17 cellular contexts compared by ENCODE assay signal in genomic region chr3:13005301-13005700, GRCh38.
DNase-seq lines count a peak whose midpoint lies in the region; ATAC-seq and TF ChIP-seq lines count a peak whose summit lies in the region.
"Had no signal": no experiment of that assay in that cellular context is flagged by ENCODE, and none has a peak within 500 bp of the region (broad histone marks: within the 10 kb centered on the region; RNA-seq: fewer than 3 reads in every experiment).

No MANE protein-coding gene starts in this region.

- H3K4me1 ChIP-seq in CD4-positive, alpha-beta memory T cell (ENCODE audit: insufficient read depth, low read length) = peaks cover 98% of the 10 kb centered on the region
- H3K4me1 ChIP-seq in PC-9 (replicated peaks; ENCODE audit: insufficient read depth) (peaks cover 64% of the 10 kb centered on the region), neutrophil (ENCODE audit: control insufficient read depth in 1 of 2, insufficient read depth in 1 of 2, low read depth in 1 of 2, low read length in 1 of 2) (peaks cover 100% of the 10 kb centered on the region in 2 experiments), vagina (peaks cover 5% of the 10 kb centered on the region)
- H3K4me1 ChIP-seq in effector memory CD4-positive, alpha-beta T cell (ENCODE audit: control insufficient read depth, insufficient read depth, low read length, poor library complexity, severe bottlenecking) = peaks cover 80% of the 10 kb centered on the region

- no peak for ATAC-seq in HG03280 (IDR thresholded peaks at IDR 0.05; ENCODE audit: unreplicated experiment)
- ATAC-seq: left cardiac atrium had no signal

- TF ChIP-seq POLR2A in vagina (IDR thresholded peaks at IDR 0.05) = no peak

- H3K36me3 ChIP-seq in CD4-positive, alpha-beta memory T cell (ENCODE audit: insufficient read depth, low read length) = peaks cover 21% of the 10 kb centered on the region
- H3K36me3 ChIP-seq in PC-9 (ENCODE audit: low read depth) (no peaks in the 10 kb centered on the region), neutrophil (peaks cover 73% of the 10 kb centered on the region), vagina (no peaks in the 10 kb centered on the region)
- H3K36me3 ChIP-seq in effector memory CD4-positive, alpha-beta T cell (ENCODE audit: control insufficient read depth, insufficient read depth, low read length) = peaks cover 15% of the 10 kb centered on the region
- H3K36me3 ChIP-seq: HAP-1 had no signal

- H3K36me3 Mint-ChIP-seq in CD4-positive, alpha-beta memory T cell = peaks cover 12 to 57% of the 10 kb centered on the region in 2 donors

- H3K79me2 ChIP-seq in PC-9 (ENCODE audit: low read depth) = 0 out of 2 replicates have a peak, but pooled peaks cover 12% of the 10 kb centered on the region
- H3K79me2 ChIP-seq: hepatocyte had no signal

- no peak overlapping the region for H3K4me3 ChIP-seq in CD4-positive, alpha-beta memory T cell (ENCODE audit: low read length in 2 of 2)
- no peak overlapping the region for H3K4me3 ChIP-seq in PC-9
- no peak overlapping the region for H3K4me3 ChIP-seq in effector memory CD4-positive, alpha-beta T cell (ENCODE audit: insufficient read depth, low read depth, low read length, poor library complexity, severe bottlenecking)
- H3K4me3 ChIP-seq in neutrophil (ENCODE audit: low read depth in 1 of 2, low read length in 1 of 2) = peak overlapping the region in 1 of 2 experiments; percentile 44
- no peak overlapping the region for H3K4me3 ChIP-seq in vagina
- H3K4me3 ChIP-seq: HAP-1, hepatocyte had no signal

- peaks cover 22% of the 10 kb centered on the region; the same call in 1 of the 2 replicates for H3F3A ChIP-seq in PC-9 (ENCODE audit: insufficient read depth, low read depth)

- no peak for TF ChIP-seq CTCF in PC-9 (conservative IDR thresholded peaks at IDR 0.05)
- no peak for TF ChIP-seq CTCF in neutrophil (IDR thresholded peaks at IDR 0.05)
- TF ChIP-seq CTCF in vagina (IDR thresholded peaks at IDR 0.05) = no peak

- H3K9me2 ChIP-seq in PC-9 (ENCODE audit: insufficient read depth) = no peaks in the 10 kb centered on the region

- DNase-seq in CD4-positive, alpha-beta memory T cell = peak in 1 of 5 donors; percentile 32
- DNase-seq in PC-9 (no peak), vagina (ENCODE audit: extremely low spot score in 2 of 2) (no peak), foreskin melanocyte (no peak), epidermal melanocyte (ENCODE audit: insufficient read length, low spot score) (no peak)
- DNase-seq in effector memory CD4-positive, alpha-beta T cell = no peak
- DNase-seq: activated CD4-positive, alpha-beta T cell treated with anti-CD3 and anti-CD28 coated beads, Interleukin-2, amount 10 ng/mL, durations not matched to agents 24 days and 14 days; activated T-cell treated with anti-CD3 and anti-CD28 coated beads, Interleukin-2, amount 50 U/mL, for 1 hour; DMS79; left cardiac atrium; NCI-H2107; NCI-H774 had no signal

- peak overlapping the region in 3 of 8 donors; percentile 5 to 39 (median 29) for H3K4me3 Mint-ChIP-seq in CD4-positive, alpha-beta memory T cell
- H3K4me3 Mint-ChIP-seq: activated CD4-positive, alpha-beta T cell treated with anti-CD3 and anti-CD28 coated beads, Interleukin-2, amount 10 ng/mL, durations not matched to agents 24 days and 14 days; T-helper 2 cell treated with Interferon-gamma antibody and Interleukin-4, amounts not matched to agents 5 μg/mL and 100 μg/mL, for 36 hours had no signal

- peak overlapping the region in 6 of 7 donors; percentile 53 to 85 (median 81) for H3K27ac Mint-ChIP-seq in CD4-positive, alpha-beta memory T cell
- H3K27ac Mint-ChIP-seq: activated CD4-positive, alpha-beta T cell treated with anti-CD3 and anti-CD28 coated beads, Interleukin-2, amount 10 ng/mL, durations not matched to agents 24 days and 14 days had no signal

- no peaks in the 10 kb centered on the region for H3K27me3 Mint-ChIP-seq in CD4-positive, alpha-beta memory T cell
- H3K27me3 Mint-ChIP-seq: activated CD4-positive, alpha-beta T cell treated with anti-CD3 and anti-CD28 coated beads, Interleukin-2, amount 10 ng/mL, durations not matched to agents 24 days and 14 days had no signal

- H3K4me2 ChIP-seq in PC-9 = no peak overlapping the region
- H3K4me2 ChIP-seq: hepatocyte had no signal

- no peak overlapping the region for H3K27ac ChIP-seq in CD4-positive, alpha-beta memory T cell (ENCODE audit: low read depth, low read length)
- peak overlapping the region; percentile 52 for H3K27ac ChIP-seq in PC-9
- H3K27ac ChIP-seq in effector memory CD4-positive, alpha-beta T cell (ENCODE audit: insufficient read depth, low read length, poor library complexity, severe bottlenecking) = peak overlapping the region; percentile 39
- peak overlapping the region; percentile 98 for H3K27ac ChIP-seq in neutrophil
- no peak overlapping the region for H3K27ac ChIP-seq in vagina
- H3K27ac ChIP-seq: hepatocyte had no signal

- no peaks in the 10 kb centered on the region for H4K20me1 ChIP-seq in PC-9 (ENCODE audit: insufficient read depth)

- CTCF ChIA-PET in CD4-positive, alpha-beta memory T cell (lab: Charles Lee; ENCODE audit: partially characterized antibody) = interaction anchor here (1.3 to 14.9 kb wide), 3 partner anchors 7 to 23 kb away, joined by 4 to 170 read pairs (median 5); no protein-coding TSS in a partner anchor
- CTCF ChIA-PET in PC-9 (lab: Charles Lee) = no interaction called here

- no peaks in the 10 kb centered on the region for H3K9me3 Mint-ChIP-seq in CD4-positive, alpha-beta memory T cell
- H3K9me3 Mint-ChIP-seq: activated CD4-positive, alpha-beta T cell treated with anti-CD3 and anti-CD28 coated beads, Interleukin-2, amount 10 ng/mL, durations not matched to agents 24 days and 14 days; T-helper 2 cell treated with Interferon-gamma antibody and Interleukin-4, amounts not matched to agents 5 μg/mL and 100 μg/mL, for 36 hours had no signal

- no peaks in the 10 kb centered on the region for H3K27me3 ChIP-seq in CD4-positive, alpha-beta memory T cell (ENCODE audit: insufficient read depth, low read length)
- H3K27me3 ChIP-seq in PC-9 (ENCODE audit: insufficient read depth, low read depth) (no peaks in the 10 kb centered on the region), neutrophil (no peaks in the 10 kb centered on the region), vagina (no peaks in the 10 kb centered on the region)
- H3K27me3 ChIP-seq in effector memory CD4-positive, alpha-beta T cell (replicated peaks; ENCODE audit: control insufficient read depth, insufficient read depth, low read length, poor library complexity, severe bottlenecking) = no peaks in the 10 kb centered on the region
- H3K27me3 ChIP-seq: hepatocyte had no signal

- BruUV-seq in PC-9 (replicated peaks; lab: Mats Ljungman, UMichigan) = no TSS peak

- POLR2A ChIA-PET in CD4-positive, alpha-beta memory T cell (lab: Charles Lee; ENCODE audit: partially characterized antibody) = interaction anchor here (0.9 to 13.5 kb wide), 3 partner anchors 10 to 16 kb away, joined by 3 to 171 read pairs (median 30); no protein-coding TSS in a partner anchor
- POLR2A ChIA-PET in PC-9 (lab: Charles Lee; ENCODE audit: unreplicated experiment) = no interaction called here

- no peaks in the 10 kb centered on the region for H3K9me3 ChIP-seq in CD4-positive, alpha-beta memory T cell (ENCODE audit: control insufficient read depth in 1 of 2, low read length in 2 of 2)
- H3K9me3 ChIP-seq in PC-9 (ENCODE audit: insufficient read depth, low read depth) (no peaks in the 10 kb centered on the region), neutrophil (no peaks in the 10 kb centered on the region), vagina (no peaks in the 10 kb centered on the region)
- no peaks in the 10 kb centered on the region for H3K9me3 ChIP-seq in effector memory CD4-positive, alpha-beta T cell (ENCODE audit: control insufficient read depth, low read length)
- H3K9me3 ChIP-seq: HAP-1 had no signal

- H3K4me1 Mint-ChIP-seq in CD4-positive, alpha-beta memory T cell = peaks cover 59 to 96% (median 80%) of the 10 kb centered on the region in 4 donors

- intact Hi-C loops in CD4-positive, alpha-beta memory T cell (cut with micrococcal nuclease) = no loop called here
- intact Hi-C loops in PC-9 (cut with micrococcal nuclease; ENCODE audit: unreplicated experiment) (no loop called here), vagina (cut with DNase I) (loop anchor here (10.0 kb wide), 1 partner anchor 1940 kb away; no protein-coding TSS in a partner anchor)

- no peak overlapping the region for H2AFZ ChIP-seq in PC-9
- H2AFZ ChIP-seq: hepatocyte had no signal

Comparison
In these comparisons a context has a peak if more than half of its experiments do, and no peak if none do; other contexts are left out.
1. H3K27ac ChIP-seq: peak in PC-9 (single experiment), effector memory CD4-positive, alpha-beta T cell (single experiment) and neutrophil (single experiment); none in CD4-positive, alpha-beta memory T cell (single experiment) and vagina (single experiment).